In the genomic region with DNA sequence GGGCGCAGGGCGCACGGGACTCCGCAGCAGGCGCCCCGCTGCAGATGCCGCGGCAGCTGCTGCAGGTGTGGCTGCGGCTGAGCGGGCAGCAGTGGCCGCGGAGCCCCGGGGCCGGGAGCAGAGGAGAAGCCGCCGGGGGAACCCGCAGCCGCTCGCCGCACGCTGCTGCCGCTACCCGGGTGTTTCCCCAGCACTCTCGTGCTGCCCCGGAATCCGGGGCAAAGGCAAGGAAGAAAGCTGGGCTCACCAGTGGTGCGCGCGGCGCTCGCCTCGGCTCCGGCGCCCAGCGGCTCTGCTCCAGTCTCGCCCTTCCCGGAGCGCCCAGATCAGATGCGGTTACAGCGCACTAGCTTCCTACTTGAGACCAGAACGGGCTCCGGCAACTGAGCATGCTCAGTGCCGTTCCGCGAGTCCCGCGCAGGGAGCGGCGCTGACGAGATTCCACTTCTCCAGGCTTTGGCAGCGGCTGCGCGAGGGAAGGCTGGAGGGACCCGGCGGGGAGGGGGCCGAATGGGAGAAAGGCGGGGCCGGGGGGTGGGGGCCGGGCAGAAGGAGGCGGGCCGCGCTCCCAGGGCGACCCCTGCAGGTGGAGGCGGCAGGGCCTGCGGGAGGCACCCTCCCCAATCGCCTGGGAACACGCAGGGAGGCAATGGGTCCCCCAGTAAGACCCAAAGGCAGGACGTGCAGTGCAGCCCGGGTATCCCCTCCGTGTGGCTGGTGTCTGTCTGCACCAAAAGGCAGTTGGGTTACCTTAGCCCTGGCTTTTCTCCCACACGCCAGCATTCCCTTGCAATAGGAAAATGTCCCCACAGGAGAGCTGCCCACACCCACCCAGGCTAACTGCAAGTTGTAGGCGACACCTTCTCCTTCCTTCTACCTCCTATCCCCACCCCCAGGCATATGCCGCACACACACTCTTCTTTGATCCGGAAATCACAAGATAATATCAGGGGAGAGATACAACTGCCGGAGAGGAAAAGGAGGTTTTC, we compare ENCODE assay signal across 8 cellular contexts. TPM values are rescaled to one million over a fixed set of nuclear protein-coding genes. Genes with fewer than 3 reads are reported as not detected.
A peak's percentile ranks its signal among the peaks of the same experiment; 100 is the strongest.
DNase-seq lines count a peak whose midpoint lies in the region; ATAC-seq, FAIRE-seq and TF ChIP-seq lines count a peak whose summit lies in the region.

Gene APBB2, minus strand, starts transcription at position 385 of the 989 bp plus-strand sequence. CDS start 181,288 bp downstream, outside the sequence.

- H3K9me3 ChIP-seq in AG04450 (ENCODE audit: control insufficient read depth, insufficient read depth, low read length) (no peaks in the 10 kb centered on the region), kidney (ENCODE audit: control insufficient read depth in 1 of 2, low read length in 2 of 2) (no peaks in the 10 kb centered on the region), spleen (no peaks in the 10 kb centered on the region)

- no peak for FAIRE-seq in kidney (lab: Jason Lieb, UNC)

- TF ChIP-seq CTCF in AG04450 (IDR thresholded peaks at IDR 0.05; ENCODE audit: low read depth, low read length) (peak; percentile 74), chondrocyte (IDR thresholded peaks at IDR 0.05) (peak; percentile 88), kidney (IDR thresholded peaks at IDR 0.05; ENCODE audit: borderline replicate concordance, extremely low read depth, insufficient read depth) (peak; percentile 78), spleen (IDR thresholded peaks at IDR 0.05 in 8 of 11, conservative IDR thresholded peaks at IDR 0.05 in 3 of 11) (peak in 9 of 11 experiments; percentile 36 to 84 (median 74))

- H3K4me3 ChIP-seq in AG04450 (ENCODE audit: low read depth, low read length) (peak within 1 kb of the TSS; percentile 93), kidney (ENCODE audit: low read length in 2 of 2) (peak within 1 kb of the TSS; percentile 90 to 92), spleen (peak within 1 kb of the TSS; percentile 56 to 92 (median 72))

- DNase-seq in AG04450 (ENCODE audit: low read depth, low spot score): peak; percentile 96
- DNase-seq in NCI-H187 (lab: John Stamatoyannopoulos, UW): peak; percentile 93 to 98
- peak; percentile 35 for DNase-seq in T-helper 2 cell treated with Interferon-gamma antibody and Interleukin-4, amounts not matched to agents 5 μg/mL and 100 μg/mL, for 36 hours (ENCODE audit: low spot score)
- peak; percentile 99 for DNase-seq in chondrocyte (ENCODE audit: low spot score)
- peak; percentile 98 for DNase-seq in kidney
- peak; percentile 87 for DNase-seq in spleen

- no peak within 1 kb of the TSS for H3K27ac Mint-ChIP-seq in T-helper 2 cell treated with Interferon-gamma antibody and Interleukin-4, amounts not matched to agents 5 μg/mL and 100 μg/mL, for 36 hours
- peak within 1 kb of the TSS; percentile 98 for H3K27ac Mint-ChIP-seq in chondrocyte (ENCODE audit: unreplicated experiment)

- H3K4me1 ChIP-seq in kidney (ENCODE audit: control insufficient read depth in 1 of 2, insufficient read depth in 1 of 2, low read depth in 1 of 2, low read length in 2 of 2) (peaks cover 14 to 15% of the 10 kb centered on the region in 2 donors), spleen (peaks cover 7 to 59% (median 36%) of the 10 kb centered on the region in 6 donors)

- CTCF ChIA-PET in AG04450 (lab: Charles Lee): interaction anchor here (0.6 to 5.7 kb wide), 63 partner anchors 9 to 512 kb away, joined by 3 to 100 read pairs (median 4); no protein-coding TSS in a partner anchor

- intact Hi-C loops in kidney (cut with DNase I): loop anchor here (5.0 to 10.0 kb wide), 2 partner anchors 237 to 280 kb away; no protein-coding TSS in a partner anchor
- intact Hi-C loops in spleen (cut with DNase I; ENCODE audit: low total_unique reads): loop anchor here (5.0 to 10.0 kb wide), 2 partner anchors 240 to 282 kb away; no protein-coding TSS in a partner anchor

- H3K27me3 Mint-ChIP-seq in T-helper 2 cell treated with Interferon-gamma antibody and Interleukin-4, amounts not matched to agents 5 μg/mL and 100 μg/mL, for 36 hours (ENCODE audit: low read depth): peaks cover 69% of the 10 kb centered on the region
- H3K27me3 Mint-ChIP-seq in chondrocyte (ENCODE audit: low read depth): no peaks in the 10 kb centered on the region

- H3K4me1 Mint-ChIP-seq in T-helper 2 cell treated with Interferon-gamma antibody and Interleukin-4, amounts not matched to agents 5 μg/mL and 100 μg/mL, for 36 hours (ENCODE audit: low read depth): peaks cover 23% of the 10 kb centered on the region
- peaks cover 56% of the 10 kb centered on the region for H3K4me1 Mint-ChIP-seq in chondrocyte (ENCODE audit: low read depth)

- H3K27me3 ChIP-seq in AG04450 (ENCODE audit: control insufficient read depth, insufficient read depth, low read length): no peaks in the 10 kb centered on the region
- peaks cover 0 to 81% (median 33%) of the 10 kb centered on the region in 7 donors for H3K27me3 ChIP-seq in spleen (replicated peaks in 1 of 7)

- peak within 1 kb of the TSS; percentile 68 to 84 for H3K9ac ChIP-seq in kidney (ENCODE audit: low read length in 2 of 2)

- H3K36me3 ChIP-seq in kidney (ENCODE audit: control insufficient read depth in 1 of 2, insufficient read depth in 2 of 2, low read length in 2 of 2) (no peaks in the 10 kb centered on the region), spleen (no peaks in the 10 kb centered on the region)

- H3K4me3 Mint-ChIP-seq in T-helper 2 cell treated with Interferon-gamma antibody and Interleukin-4, amounts not matched to agents 5 μg/mL and 100 μg/mL, for 36 hours: peak within 1 kb of the TSS; percentile 83
- peak within 1 kb of the TSS; percentile 98 for H3K4me3 Mint-ChIP-seq in chondrocyte (ENCODE audit: unreplicated experiment)

- H3K27ac ChIP-seq in AG04450 (ENCODE audit: low read depth, low read length) (peak within 1 kb of the TSS; percentile 65), kidney (ENCODE audit: low read depth in 2 of 2, low read length in 2 of 2) (peak within 1 kb of the TSS; percentile 72 to 81), spleen (peak within 1 kb of the TSS; percentile 68 to 91 (median 81))

- POLR2A ChIA-PET in AG04450 (lab: Yijun Ruan, JAX): interaction anchor here (0.6 to 2.6 kb wide), 11 partner anchors 10 to 290 kb away, joined by 3 to 17 read pairs (median 8); partner anchors contain the start of gene UCHL1

- ATAC-seq in GM18517 (IDR thresholded peaks at IDR 0.05; ENCODE audit: unreplicated experiment): peak; percentile 48
- peak; percentile 54 for ATAC-seq in HG02970 (IDR thresholded peaks at IDR 0.05; ENCODE audit: low FRiP score, unreplicated experiment)

- TF ChIP-seq POLR2A in spleen (IDR thresholded peaks at IDR 0.05): peak in 2 of 3 donors; percentile 16 to 23

- WGBS in spleen, 5 donors: 2 to 5% (median 3%) methylated on average over 37 to 75 of the region's 75 CpGs

- H3K36me3 Mint-ChIP-seq in T-helper 2 cell treated with Interferon-gamma antibody and Interleukin-4, amounts not matched to agents 5 μg/mL and 100 μg/mL, for 36 hours (ENCODE audit: low read depth): no peaks in the 10 kb centered on the region
- H3K36me3 Mint-ChIP-seq in chondrocyte (ENCODE audit: low read depth): no peaks in the 10 kb centered on the region

- H3K9me3 Mint-ChIP-seq in T-helper 2 cell treated with Interferon-gamma antibody and Interleukin-4, amounts not matched to agents 5 μg/mL and 100 μg/mL, for 36 hours: no peaks in the 10 kb centered on the region
- no peaks in the 10 kb centered on the region for H3K9me3 Mint-ChIP-seq in chondrocyte (ENCODE audit: low read depth)

RNA-seq across cellular contexts. Expression of gene APBB2, which starts in this region (rescaled TPM):
- 52.7 and 52.8 TPM in 2 replicates for polyA plus RNA-seq in AG04450 (2011; rRNA removed)
- polyA minus RNA-seq in AG04450 (2011; rRNA and poly(A)+ RNA removed): 98.4 and 128 TPM in 2 replicates
- total RNA-seq in chondrocyte: 111 to 192 TPM (median 119 TPM) in 3 replicates
- total RNA-seq in kidney: 65.6 TPM
- 13.4 TPM for polyA plus RNA-seq in kidney (ENCODE audit: insufficient read depth, low read depth, low replicate concordance)
- total RNA-seq in spleen: 100 to 1,000 TPM in 2 of 7 donors, 10 to 100 TPM in 5; 49.2 to 115 (median 82.7) TPM
- polyA plus RNA-seq in spleen: 1 to 10 TPM; 4.0 to 8.3 (median 5.1) TPM

Comparison
In these comparisons a context has a peak if more than half of its experiments do, and no peak if none do; other contexts are left out.
1. Peak in every context shown above with its lines: DNase-seq, ATAC-seq, H3K4me3 ChIP-seq and H3K27ac ChIP-seq.
2. DNase-seq: peak in every context shown above with its lines; median percentile 99 in chondrocyte; 98 in kidney; 96 in AG04450; 96 in NCI-H187; 87 in spleen; 35 in T-helper 2 cell treated with Interferon-gamma antibody and Interleukin-4, amounts not matched to agents 5 μg/mL and 100 μg/mL, for 36 hours.